Comparison of ENCODE assay signal across 23 cellular contexts in genomic region chr1:241275981-241276380, GRCh38.
"Had no signal": no experiment of that assay in that cellular context is flagged by ENCODE, and none has a peak within 500 bp of the region (broad histone marks: within the 10 kb centered on the region; RNA-seq: fewer than 3 reads in every experiment).

No MANE protein-coding gene starts in this region.

- DNase-seq: activated CD4-positive, alpha-beta memory T cell treated with anti-CD3 and anti-CD28 coated beads, Interleukin-2, amount 10 ng/mL, durations not matched to agents 7 days and 5 days; activated CD4-positive, alpha-beta T cell treated with anti-CD3 and anti-CD28 coated beads, Interleukin-2, amount 10 ng/mL, durations not matched to agents 24 days and 14 days; activated effector memory CD4-positive, alpha-beta T cell treated with Interleukin-2 at 50 U/mL for 16 hours; activated naive CD4-positive, alpha-beta T cell treated with anti-CD3 and anti-CD28 coated beads for 36 hours; activated naive CD8-positive, alpha-beta T cell treated with anti-CD3 and anti-CD28 coated beads, Interleukin-2, amount 10 ng/mL, durations not matched to agents 7 days and 5 days; activated T-cell treated with anti-CD3 and anti-CD28 coated beads, Interleukin-2, amount 50 U/mL, for 72 hours; amniotic stem cell; colonic mucosa; head of caudate nucleus; hypothalamus; left ventricle myocardium superior; naive thymus-derived CD8-positive, alpha-beta T cell; posterior cingulate gyrus; spleen; stimulated activated CD4-positive, alpha-beta T cell treated with anti-CD3 and anti-CD28 coated beads, Interleukin-4, amount 100 ng/mL, for 1 hour; stimulated activated naive CD4-positive, alpha-beta T cell treated with Interleukin-2 at 50 U/mL for 16 hours; thyroid gland; upper lobe of right lung had no signal

- H3K27me3 ChIP-seq: colonic mucosa, gastroesophageal sphincter, neural progenitor cell, spleen, thyroid gland, upper lobe of right lung had no signal

- H3K9ac ChIP-seq: neural progenitor cell had no signal

- ATAC-seq: activated CD4-positive, CD25-positive, alpha-beta regulatory T cell treated with anti-CD3 and anti-CD28 coated beads, Interleukin-2, amount 50 U/mL, for 24 hours; activated T-cell treated with anti-CD3 and anti-CD28 coated beads, Interleukin-2, amount 50 U/mL, for 72 hours; gastroesophageal sphincter; left ventricle myocardium superior; naive thymus-derived CD8-positive, alpha-beta T cell; upper lobe of right lung had no signal

- H2AFZ ChIP-seq: neural progenitor cell had no signal

- H3K27me3 Mint-ChIP-seq: activated CD4-positive, alpha-beta memory T cell treated with anti-CD3 and anti-CD28 coated beads, Interleukin-2, amount 10 ng/mL, durations not matched to agents 7 days and 5 days; activated CD4-positive, alpha-beta T cell treated with anti-CD3 and anti-CD28 coated beads, Interleukin-2, amount 10 ng/mL, durations not matched to agents 24 days and 14 days; activated naive CD8-positive, alpha-beta T cell treated with anti-CD3 and anti-CD28 coated beads, Interleukin-2, amount 10 ng/mL, durations not matched to agents 7 days and 5 days; naive thymus-derived CD8-positive, alpha-beta T cell had no signal

- H3K4me3 Mint-ChIP-seq: activated CD4-positive, alpha-beta memory T cell treated with anti-CD3 and anti-CD28 coated beads, Interleukin-2, amount 10 ng/mL, durations not matched to agents 7 days and 5 days; activated CD4-positive, alpha-beta T cell treated with anti-CD3 and anti-CD28 coated beads, Interleukin-2, amount 10 ng/mL, durations not matched to agents 24 days and 14 days; activated naive CD4-positive, alpha-beta T cell treated with anti-CD3 and anti-CD28 coated beads for 36 hours; activated naive CD8-positive, alpha-beta T cell treated with anti-CD3 and anti-CD28 coated beads, Interleukin-2, amount 10 ng/mL, durations not matched to agents 7 days and 5 days; activated T-cell treated with anti-CD3 and anti-CD28 coated beads, Interleukin-2, amount 50 U/mL, for 72 hours; naive thymus-derived CD8-positive, alpha-beta T cell; neural progenitor cell had no signal

- H3K4me2 ChIP-seq: neural progenitor cell had no signal

- H3K27ac ChIP-seq: colonic mucosa, epithelial cell of prostate, gastroesophageal sphincter, neural progenitor cell, spleen, thyroid gland, upper lobe of right lung, VCaP had no signal

- H3K4me3 ChIP-seq: colonic mucosa, gastroesophageal sphincter, neural progenitor cell, spleen, thyroid gland, upper lobe of right lung had no signal

- H3K4me1 Mint-ChIP-seq: activated CD4-positive, alpha-beta memory T cell treated with anti-CD3 and anti-CD28 coated beads, Interleukin-2, amount 10 ng/mL, durations not matched to agents 7 days and 5 days; activated CD4-positive, alpha-beta T cell treated with anti-CD3 and anti-CD28 coated beads, Interleukin-2, amount 10 ng/mL, durations not matched to agents 24 days and 14 days; activated naive CD8-positive, alpha-beta T cell treated with anti-CD3 and anti-CD28 coated beads, Interleukin-2, amount 10 ng/mL, durations not matched to agents 7 days and 5 days; naive thymus-derived CD8-positive, alpha-beta T cell; neural progenitor cell had no signal

- H3K9me3 ChIP-seq: colonic mucosa, thyroid gland had no signal

- H3K27ac Mint-ChIP-seq: activated CD4-positive, alpha-beta memory T cell treated with anti-CD3 and anti-CD28 coated beads, Interleukin-2, amount 10 ng/mL, durations not matched to agents 7 days and 5 days; activated CD4-positive, alpha-beta T cell treated with anti-CD3 and anti-CD28 coated beads, Interleukin-2, amount 10 ng/mL, durations not matched to agents 24 days and 14 days; activated naive CD4-positive, alpha-beta T cell treated with anti-CD3 and anti-CD28 coated beads for 36 hours; activated naive CD8-positive, alpha-beta T cell treated with anti-CD3 and anti-CD28 coated beads, Interleukin-2, amount 10 ng/mL, durations not matched to agents 7 days and 5 days; activated T-cell treated with anti-CD3 and anti-CD28 coated beads, Interleukin-2, amount 50 U/mL, for 72 hours; naive thymus-derived CD8-positive, alpha-beta T cell; neural progenitor cell had no signal

- H3K4me1 ChIP-seq: colonic mucosa, gastroesophageal sphincter, neural progenitor cell, spleen, thyroid gland, upper lobe of right lung had no signal

- H3K36me3 ChIP-seq: colonic mucosa, gastroesophageal sphincter, neural progenitor cell, spleen, thyroid gland, upper lobe of right lung had no signal
